ENCODE assay signal across 7 cellular contexts in the genomic region with DNA sequence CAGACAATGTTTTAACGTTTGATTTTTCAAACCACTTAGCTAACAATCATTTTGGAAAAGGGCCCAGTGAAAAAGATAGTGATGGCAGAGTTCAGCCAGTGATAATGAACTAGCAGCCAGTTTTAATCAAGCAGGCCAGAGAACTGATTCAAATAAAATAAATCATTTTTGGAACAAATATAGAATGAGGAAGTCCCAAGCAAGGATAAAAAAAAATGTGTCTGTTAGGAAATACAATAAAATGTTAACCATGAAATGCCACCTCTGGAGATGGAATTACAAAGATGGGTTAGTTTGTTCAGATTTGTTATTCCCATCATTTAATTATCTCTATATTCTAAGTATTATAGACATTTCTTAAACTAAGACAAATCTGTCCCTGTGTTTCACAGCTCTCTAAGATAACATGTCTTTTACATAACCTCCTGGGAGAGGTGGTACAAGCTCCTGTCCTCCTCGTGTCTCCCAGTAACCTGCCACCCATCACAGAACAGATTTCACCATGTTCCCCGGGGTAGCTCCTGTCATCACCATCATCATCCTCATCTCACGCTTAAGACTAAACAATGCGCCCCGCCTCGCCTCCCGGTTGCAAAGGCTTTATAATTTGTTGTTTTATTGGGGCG. TPM values are rescaled to one million over a fixed set of nuclear protein-coding genes. Genes with fewer than 3 reads are reported as not detected.
A peak's percentile ranks its signal among the peaks of the same experiment; 100 is the strongest.
DNase-seq lines count a peak whose midpoint lies in the region; ATAC-seq and TF ChIP-seq lines count a peak whose summit lies in the region.

No MANE protein-coding gene starts in this region.

- no peaks in the 10 kb centered on the region for H3K9me2 ChIP-seq in hepatocyte (replicated peaks; ENCODE audit: insufficient read depth)

- peak overlapping the region; percentile 97 for H3K27ac ChIP-seq in hepatocyte

- peaks cover 14 to 16% of the 10 kb centered on the region in 2 donors for H3K36me3 Mint-ChIP-seq in activated naive CD4-positive, alpha-beta T cell treated with anti-CD3 and anti-CD28 coated beads, Interleukin-2, amount 50 U/mL, for 72 hours
- peaks cover 19% of the 10 kb centered on the region for H3K36me3 Mint-ChIP-seq in stimulated activated memory B cell treated with anti-CD40 and anti-IgM and Interleukin-4, amounts not matched to agents 10 μg/mL and 1 μg/mL and 100 μg/mL, for 72 hours

- TF ChIP-seq CTCF in hepatocyte (IDR thresholded peaks at IDR 0.05; ENCODE audit: poor library complexity), result no peak

- H3K4me1 Mint-ChIP-seq in stimulated activated memory B cell treated with anti-CD40 and anti-IgM and Interleukin-4, amounts not matched to agents 10 μg/mL and 1 μg/mL and 100 μg/mL, for 72 hours, result peaks cover 54% of the 10 kb centered on the region

- no peaks in the 10 kb centered on the region for H3K9me3 ChIP-seq in hepatocyte (ENCODE audit: low read depth)

- 5% methylated on average over 9 of the region's 9 CpGs for WGBS in hepatocyte (ENCODE audit: low lambda C conversion rate, missing lambda C conversion rate)

- peak overlapping the region; percentile 86 for H3K4me2 ChIP-seq in hepatocyte

- H2AFZ ChIP-seq in hepatocyte, result peak overlapping the region; percentile 98

- no peaks in the 10 kb centered on the region for H3K27me3 ChIP-seq in hepatocyte

- peaks cover 51% of the 10 kb centered on the region for H4K20me1 ChIP-seq in hepatocyte (ENCODE audit: insufficient read depth, poor library complexity, severe bottlenecking)

- H3K27me3 Mint-ChIP-seq in stimulated activated memory B cell treated with anti-CD40 and anti-IgM and Interleukin-4, amounts not matched to agents 10 μg/mL and 1 μg/mL and 100 μg/mL, for 72 hours, result no peaks in the 10 kb centered on the region

- no peak for DNase-seq in activated naive CD4-positive, alpha-beta T cell treated with anti-CD3 and anti-CD28 coated beads, Interleukin-2, amount 50 U/mL, for 72 hours (ENCODE audit: low spot score in 2 of 2)
- DNase-seq in hepatocyte (ENCODE audit: low spot score), result peak; percentile 13
- no peak for DNase-seq in kidney glomerular epithelial cell (lab: John Stamatoyannopoulos, UW)
- DNase-seq in GM03348 (ENCODE audit: low spot score), result no peak

- ATAC-seq in GM18867 (IDR thresholded peaks at IDR 0.05; ENCODE audit: unreplicated experiment), result peak; percentile 21
- peak; percentile 16 for ATAC-seq in HG03354 (IDR thresholded peaks at IDR 0.05; ENCODE audit: poor library complexity, severe bottlenecking, unreplicated experiment)
- peak; percentile 15 to 19 for ATAC-seq in activated naive CD4-positive, alpha-beta T cell treated with anti-CD3 and anti-CD28 coated beads, Interleukin-2, amount 50 U/mL, for 72 hours
- ATAC-seq in stimulated activated memory B cell treated with anti-CD40 and anti-IgM and Interleukin-4, amounts not matched to agents 10 μg/mL and 1 μg/mL and 100 μg/mL, for 72 hours, result peak; percentile 1

- peak overlapping the region; percentile 85 for H3K4me3 ChIP-seq in hepatocyte

- no peaks in the 10 kb centered on the region for H3K9me3 Mint-ChIP-seq in activated naive CD4-positive, alpha-beta T cell treated with anti-CD3 and anti-CD28 coated beads, Interleukin-2, amount 50 U/mL, for 72 hours
- no peaks in the 10 kb centered on the region for H3K9me3 Mint-ChIP-seq in stimulated activated memory B cell treated with anti-CD40 and anti-IgM and Interleukin-4, amounts not matched to agents 10 μg/mL and 1 μg/mL and 100 μg/mL, for 72 hours

- H3K4me1 ChIP-seq in hepatocyte (ENCODE audit: insufficient read depth), result peaks cover 19% of the 10 kb centered on the region

- H3K4me3 Mint-ChIP-seq in stimulated activated memory B cell treated with anti-CD40 and anti-IgM and Interleukin-4, amounts not matched to agents 10 μg/mL and 1 μg/mL and 100 μg/mL, for 72 hours, result peak overlapping the region; percentile 83

- H3K27ac Mint-ChIP-seq in activated naive CD4-positive, alpha-beta T cell treated with anti-CD3 and anti-CD28 coated beads, Interleukin-2, amount 50 U/mL, for 72 hours, result peak overlapping the region; percentile 57 to 96
- peak overlapping the region; percentile 92 for H3K27ac Mint-ChIP-seq in stimulated activated memory B cell treated with anti-CD40 and anti-IgM and Interleukin-4, amounts not matched to agents 10 μg/mL and 1 μg/mL and 100 μg/mL, for 72 hours

- H3K36me3 ChIP-seq in hepatocyte (replicated peaks; ENCODE audit: insufficient read depth, low read depth), result no peaks in the 10 kb centered on the region

- peaks cover 55% of the 10 kb centered on the region for H3K79me2 ChIP-seq in hepatocyte

RNA-seq across cellular contexts. Expression of gene HERC1, which starts 1.0 kb away (rescaled TPM):
- total RNA-seq in activated naive CD4-positive, alpha-beta T cell treated with anti-CD3 and anti-CD28 coated beads, Interleukin-2, amount 50 U/mL, for 72 hours, result 100 to 1,000 TPM in 1 of 2 donors, 10 to 100 TPM in 1; 70.4 to 112 TPM
- 70.1 and 86.1 TPM in 2 replicates for total RNA-seq in hepatocyte
- polyA plus RNA-seq in hepatocyte, result 18.0 and 24.6 TPM in 2 replicates
